Comparison of ENCODE assay signal across 10 cellular contexts in the genomic region with DNA sequence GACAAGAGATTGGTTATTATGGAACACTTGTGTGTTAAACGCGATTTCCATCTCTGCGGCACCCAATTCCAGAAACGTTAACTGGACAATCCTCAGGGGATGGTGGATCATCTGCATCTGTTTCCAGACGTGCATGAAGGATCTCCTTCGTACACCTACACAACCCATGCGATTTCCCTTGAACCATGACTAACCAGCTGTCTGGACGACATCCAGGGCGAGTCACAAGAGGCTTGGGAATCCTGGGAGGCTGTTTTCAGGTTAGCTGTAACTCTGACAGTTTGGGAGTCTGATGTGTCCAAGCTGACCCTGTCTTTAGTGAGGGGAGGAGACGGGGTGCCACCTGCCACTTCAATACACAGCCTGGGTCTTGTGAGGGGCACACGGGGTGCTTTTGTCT.
A peak's percentile ranks its signal among the peaks of the same experiment; 100 is the strongest.
DNase-seq lines count a peak whose midpoint lies in the region; ATAC-seq and TF ChIP-seq lines count a peak whose summit lies in the region.
"Had no signal": no experiment of that assay in that cellular context is flagged by ENCODE, and none has a peak within 500 bp of the region (broad histone marks: within the 10 kb centered on the region; RNA-seq: fewer than 3 reads in every experiment).

No MANE protein-coding gene starts in this region.

- DNase-seq in AG20443 (ENCODE audit: low spot score) (peak; percentile 72), M059J (ENCODE audit: low read depth) (peak; percentile 84), left kidney (ENCODE audit: low read depth, low spot score) (peak; percentile 20), posterior vena cava (ENCODE audit: low spot score) (no peak), MM.1S (no peak), stomach (no peak)
- DNase-seq: OCI-M1 had no signal

- no peak overlapping the region for H3K4me3 Mint-ChIP-seq in brain

- TF ChIP-seq POLR2A in stomach (IDR thresholded peaks at IDR 0.05), result no peak

- no peaks in the 10 kb centered on the region for H3K9me2 ChIP-seq in MM.1S (replicated peaks; ENCODE audit: insufficient read depth, low read length)

- H3K4me2 ChIP-seq in MM.1S (ENCODE audit: low read depth, low read length), result no peak overlapping the region

- 76 to 92% (median 88%) methylated on average over 11 of the region's 11 CpGs for WGBS in stomach, 5 donors

- H3K4me3 ChIP-seq in MM.1S (ENCODE audit: low read length), result no peak overlapping the region
- H3K4me3 ChIP-seq in stomach, result no peak overlapping the region

- intact Hi-C loops in posterior vena cava (cut with DNase I) (no loop called here), stomach (cut with DNase I; ENCODE audit: low total_unique reads) (no loop called here)

- H3K36me3 Mint-ChIP-seq in brain, result no peaks in the 10 kb centered on the region

- H3K9ac ChIP-seq in MM.1S (ENCODE audit: low read length), result no peak overlapping the region

- no peaks in the 10 kb centered on the region for H3K27me3 Mint-ChIP-seq in brain

- H3K27me3 ChIP-seq in MM.1S (replicated peaks; ENCODE audit: insufficient read depth, low read length) (no peaks in the 10 kb centered on the region), stomach (no peaks in the 10 kb centered on the region)

- H3K4me1 Mint-ChIP-seq in brain, result peaks cover 65% of the 10 kb centered on the region

- H3K9me3 ChIP-seq in MM.1S (replicated peaks; ENCODE audit: insufficient read depth, low read length), result no peaks in the 10 kb centered on the region
- H3K9me3 ChIP-seq in stomach, result no peaks in the 10 kb centered on the region

- ATAC-seq in GM18858 (IDR thresholded peaks at IDR 0.05; ENCODE audit: unreplicated experiment), result no peak

- TF ChIP-seq CTCF in brain (conservative IDR thresholded peaks at IDR 0.05), result no peak
- no peak for TF ChIP-seq CTCF in MM.1S (IDR thresholded peaks at IDR 0.05; ENCODE audit: low read length)
- TF ChIP-seq CTCF in stomach (IDR thresholded peaks at IDR 0.05), result no peak

- peak overlapping the region in 3 of 5 experiments; percentile 35 to 94 (median 58) for H3K27ac Mint-ChIP-seq in brain

- H2AFZ ChIP-seq in MM.1S (ENCODE audit: low read length), result no peak overlapping the region

- no peaks in the 10 kb centered on the region for H4K20me1 ChIP-seq in MM.1S (ENCODE audit: insufficient read depth, low read length)

- H3K36me3 ChIP-seq in MM.1S (replicated peaks; ENCODE audit: insufficient read depth, low read length) (no peaks in the 10 kb centered on the region), stomach (peaks cover 0 to 21% (median 8%) of the 10 kb centered on the region in 4 donors)

- no peaks in the 10 kb centered on the region for H3K9me3 Mint-ChIP-seq in brain

- TF ChIP-seq EP300 in stomach (IDR thresholded peaks at IDR 0.05), result no peak

- H3K27ac ChIP-seq in MM.1S (ENCODE audit: low read length) (no peak overlapping the region), stomach (peak overlapping the region in 1 of 5 donors; percentile 69)
- H3K27ac ChIP-seq: VCaP had no signal

- H3K79me2 ChIP-seq in MM.1S (ENCODE audit: low read length), result no peaks in the 10 kb centered on the region

- H3F3A ChIP-seq in MM.1S (ENCODE audit: insufficient read depth, low read length), result no peaks in the 10 kb centered on the region

- H3K4me1 ChIP-seq in MM.1S (ENCODE audit: low read length) (no peaks in the 10 kb centered on the region), stomach (peaks cover 0 to 22% (median 12%) of the 10 kb centered on the region in 4 donors)

Comparison
In these comparisons a context has a peak if more than half of its experiments do, and no peak if none do; other contexts are left out.
1. DNase-seq: peak in AG20443 (single experiment), M059J (single experiment) and left kidney (single experiment); none in posterior vena cava (single experiment), MM.1S (single experiment) and stomach (single experiment).